ENCODE assay signal across 12 cellular contexts in the genomic region with DNA sequence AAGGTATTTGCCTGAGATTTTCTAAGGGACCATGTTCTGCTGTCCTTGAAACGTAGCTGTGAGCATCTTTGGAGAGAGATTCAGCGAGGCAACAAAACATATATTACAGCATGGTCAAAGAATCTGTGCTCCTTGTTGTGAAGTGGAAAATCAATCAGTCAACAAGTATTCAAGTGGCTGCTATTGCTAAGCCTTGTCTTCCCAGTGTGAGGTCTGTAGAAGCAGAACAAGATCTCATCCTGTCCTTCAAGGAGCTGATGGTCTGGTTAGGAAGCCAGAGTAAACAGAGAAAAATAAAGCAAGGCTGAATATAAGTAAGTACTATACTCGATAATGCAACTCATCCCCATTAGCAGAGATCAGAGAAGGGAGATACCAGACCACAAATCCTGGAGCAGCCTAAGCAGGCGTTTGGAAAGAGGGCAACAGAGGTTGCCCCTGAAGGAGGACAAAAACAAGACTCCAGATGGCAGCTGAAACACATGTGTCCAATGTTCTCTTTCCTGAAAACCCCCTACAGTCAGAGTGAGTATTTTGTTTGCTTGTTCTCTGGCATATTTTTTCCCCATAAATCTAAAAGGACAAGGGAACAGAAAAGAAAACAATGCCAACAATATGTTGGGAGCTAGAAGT.
DNase-seq lines count a peak whose midpoint lies in the region; ATAC-seq and TF ChIP-seq lines count a peak whose summit lies in the region.
"Had no signal": no experiment of that assay in that cellular context is flagged by ENCODE, and none has a peak within 500 bp of the region (broad histone marks: within the 10 kb centered on the region; RNA-seq: fewer than 3 reads in every experiment).

No MANE protein-coding gene starts in this region.

- H3K9me3 Mint-ChIP-seq in activated naive CD8-positive, alpha-beta T cell treated with anti-CD3 and anti-CD28 coated beads for 36 hours: no peaks in the 10 kb centered on the region
- H3K9me3 Mint-ChIP-seq: endodermal cell had no signal

- H3K9me2 ChIP-seq in hepatocyte (replicated peaks; ENCODE audit: insufficient read depth): no peaks in the 10 kb centered on the region

- in situ Hi-C loops in gastrocnemius medialis (cut with MboI; ENCODE audit: low sequenced_read_pairs in 4 of 4): no loop called here

- H3K4me1 Mint-ChIP-seq in activated naive CD8-positive, alpha-beta T cell treated with anti-CD3 and anti-CD28 coated beads for 36 hours: no peaks in the 10 kb centered on the region

- intact Hi-C loops in gastrocnemius medialis (cut with DNase I; ENCODE audit: low total_unique reads): no loop called here

- TF ChIP-seq POLR2A in gastrocnemius medialis (IDR thresholded peaks at IDR 0.05): no peak

- H3K4me2 ChIP-seq in hepatocyte: no peak overlapping the region
- H3K4me2 ChIP-seq: PC-9 had no signal

- ATAC-seq in gastrocnemius medialis (no peak), GM18868 (IDR thresholded peaks at IDR 0.05; ENCODE audit: unreplicated experiment) (no peak), HG03039 (IDR thresholded peaks at IDR 0.05; ENCODE audit: unreplicated experiment) (no peak)

- H3K4me1 ChIP-seq in hepatocyte (ENCODE audit: insufficient read depth) (no peaks in the 10 kb centered on the region), gastrocnemius medialis (peaks cover 37 to 38% of the 10 kb centered on the region in 2 donors)

- peaks cover 3% of the 10 kb centered on the region for H3K36me3 Mint-ChIP-seq in activated naive CD8-positive, alpha-beta T cell treated with anti-CD3 and anti-CD28 coated beads for 36 hours

- H3K27ac Mint-ChIP-seq in activated naive CD8-positive, alpha-beta T cell treated with anti-CD3 and anti-CD28 coated beads for 36 hours: no peak overlapping the region
- H3K27ac Mint-ChIP-seq: endodermal cell had no signal

- no peak overlapping the region for H2AFZ ChIP-seq in hepatocyte
- H2AFZ ChIP-seq: PC-9 had no signal

- H3K27ac ChIP-seq in hepatocyte (peak overlapping the region; percentile 1), gastrocnemius medialis (peak overlapping the region; percentile 11 to 78 (median 75))
- H3K27ac ChIP-seq: PC-9 had no signal

- H3K4me3 ChIP-seq in hepatocyte (no peak overlapping the region), gastrocnemius medialis (no peak overlapping the region)
- H3K4me3 ChIP-seq: PC-9 had no signal

- no peak overlapping the region for H3K4me3 Mint-ChIP-seq in activated naive CD8-positive, alpha-beta T cell treated with anti-CD3 and anti-CD28 coated beads for 36 hours
- H3K4me3 Mint-ChIP-seq: endodermal cell had no signal

- H3K36me3 ChIP-seq in hepatocyte (replicated peaks; ENCODE audit: insufficient read depth, low read depth) (no peaks in the 10 kb centered on the region), gastrocnemius medialis (peaks cover 2 to 21% of the 10 kb centered on the region in 2 donors)

- 62% methylated on average over 4 of the region's 4 CpGs for WGBS in hepatocyte (ENCODE audit: low lambda C conversion rate, missing lambda C conversion rate)

- H3K9me3 ChIP-seq in hepatocyte (ENCODE audit: low read depth) (no peaks in the 10 kb centered on the region), gastrocnemius medialis (no peaks in the 10 kb centered on the region)

- TF ChIP-seq CTCF in hepatocyte (IDR thresholded peaks at IDR 0.05; ENCODE audit: poor library complexity): no peak
- TF ChIP-seq CTCF in gastrocnemius medialis (IDR thresholded peaks at IDR 0.05 in 4 of 5, conservative IDR thresholded peaks at IDR 0.05 in 1 of 5): no peak

- H4K20me1 ChIP-seq in hepatocyte (ENCODE audit: insufficient read depth, poor library complexity, severe bottlenecking): no peaks in the 10 kb centered on the region

- H3K27me3 Mint-ChIP-seq in activated naive CD8-positive, alpha-beta T cell treated with anti-CD3 and anti-CD28 coated beads for 36 hours: no peaks in the 10 kb centered on the region

- no peaks in the 10 kb centered on the region for H3K79me2 ChIP-seq in hepatocyte

- H3K27me3 ChIP-seq in hepatocyte (no peaks in the 10 kb centered on the region), gastrocnemius medialis (no peaks in the 10 kb centered on the region)

- peak; percentile 44 for DNase-seq in DMS79 (lab: John Stamatoyannopoulos, UW)
- peak; percentile 26 for DNase-seq in brain pericyte (ENCODE audit: low read depth, low spot score)
- no peak for DNase-seq in hepatocyte (ENCODE audit: low spot score)
- no peak for DNase-seq in gastrocnemius medialis
- no peak for DNase-seq in activated naive CD8-positive, alpha-beta T cell treated with anti-CD3 and anti-CD28 coated beads for 36 hours
- DNase-seq in NCI-H2029 treated with DMSO at 0.1 percent for 48 hours (lab: John Stamatoyannopoulos, UW): no peak
- DNase-seq: DMS153; endodermal cell; PC-9; stimulated activated CD4-positive, alpha-beta T cell treated with anti-CD3 and anti-CD28 coated beads, Interleukin-15, amount 100 ng/mL, for 24 hours had no signal

Comparison
In these comparisons a context has a peak if more than half of its experiments do, and no peak if none do; other contexts are left out.
1. DNase-seq: peak in DMS79 (single experiment) and brain pericyte (single experiment); none in hepatocyte (single experiment), gastrocnemius medialis (0 of 2), activated naive CD8-positive, alpha-beta T cell treated with anti-CD3 and anti-CD28 coated beads for 36 hours (single experiment) and NCI-H2029 treated with DMSO at 0.1 percent for 48 hours (single experiment).